In the genomic region with DNA sequence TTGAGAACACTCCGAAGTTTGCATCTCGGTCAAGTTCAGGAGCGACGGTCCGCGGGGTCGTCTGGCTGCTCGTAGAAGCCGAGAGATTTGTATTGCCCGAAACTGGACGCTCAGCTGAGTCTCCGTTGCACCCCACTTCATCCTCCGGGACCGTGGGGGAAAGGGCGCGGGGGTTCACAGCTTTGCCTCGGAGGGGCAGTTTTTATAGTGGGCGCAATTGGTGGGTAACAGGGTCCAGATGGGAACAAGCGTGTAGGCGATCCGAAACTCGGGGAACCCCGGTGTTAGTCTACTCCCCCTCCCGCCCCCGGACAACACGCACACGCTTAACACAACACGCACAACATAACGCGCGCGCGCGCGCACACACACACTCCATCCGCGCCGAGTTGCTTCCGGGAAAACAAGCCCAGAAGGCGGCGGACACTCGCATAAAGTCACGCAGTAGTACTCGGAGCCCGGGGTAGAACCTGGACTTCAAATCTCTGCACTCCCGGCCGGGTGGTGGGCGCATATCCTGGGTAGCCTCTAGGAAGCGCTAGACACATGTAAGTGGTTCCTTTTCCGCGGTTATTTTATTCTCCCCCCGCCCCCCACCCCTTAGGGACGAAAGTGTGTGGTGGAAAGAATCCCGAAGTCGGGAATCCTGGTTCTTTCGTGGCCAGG, we compare ENCODE assay signal across 2 cellular contexts.
TF ChIP-seq lines count a peak whose summit lies in the region.

No MANE protein-coding gene starts in this region.

TF ChIP-seq in HCT116, 20 proteins besides CTCF, POLR2A, EP300 and RAD21:
- peak; percentile 32; the same call in 1 of the 2 replicates for TF ChIP-seq CBX3 (IDR thresholded peaks at IDR 0.05; ENCODE audit: low read depth)
- no peak; the same call in 1 of the 2 replicates for TF ChIP-seq ELF1 (IDR thresholded peaks at IDR 0.05; ENCODE audit: borderline replicate concordance, low read depth)
- no peak for TF ChIP-seq EZH2 (IDR thresholded peaks at IDR 0.05)
- TF ChIP-seq, protein P1, sequence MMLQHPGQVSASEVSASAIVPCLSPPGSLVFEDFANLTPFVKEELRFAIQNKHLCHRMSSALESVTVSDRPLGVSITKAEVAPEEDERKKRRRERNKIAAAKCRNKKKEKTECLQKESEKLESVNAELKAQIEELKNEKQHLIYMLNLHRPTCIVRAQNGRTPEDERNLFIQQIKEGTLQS (IDR thresholded peaks at IDR 0.05), result no peak
- TF ChIP-seq EGR1 (IDR thresholded peaks at IDR 0.05; ENCODE audit: low read depth), result peak; percentile 33; the same call in 1 of the 2 replicates
- TF ChIP-seq, protein P2, sequence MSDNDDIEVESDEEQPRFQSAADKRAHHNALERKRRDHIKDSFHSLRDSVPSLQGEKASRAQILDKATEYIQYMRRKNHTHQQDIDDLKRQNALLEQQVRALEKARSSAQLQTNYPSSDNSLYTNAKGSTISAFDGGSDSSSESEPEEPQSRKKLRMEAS (IDR thresholded peaks at IDR 0.05), result peak; percentile 54
- TF ChIP-seq POLR2AphosphoS5 (IDR thresholded peaks at IDR 0.05; ENCODE audit: low read depth, low read length), result peak; percentile 47

TF ChIP-seq in HepG2, 621 proteins besides CTCF, POLR2A, EP300 and RAD21 (continues in another document):
- TF ChIP-seq RBM39 (IDR thresholded peaks at IDR 0.05; ENCODE audit: low read depth, low read length, poor library complexity, severe bottlenecking) (peak; percentile 20), ELF3 (CRISPR knock-in tag; IDR thresholded peaks at IDR 0.05) (no peak), GFI1 (CRISPR knock-in tag; IDR thresholded peaks at IDR 0.05; ENCODE audit: borderline replicate concordance) (peak; percentile 83), ADNP (CRISPR knock-in tag; IDR thresholded peaks at IDR 0.05) (no peak), CBX1 (IDR thresholded peaks at IDR 0.05; ENCODE audit: low read depth) (no peak), ZNF160 (CRISPR knock-in tag; IDR thresholded peaks at IDR 0.05) (no peak), ASH2L (IDR thresholded peaks at IDR 0.05; ENCODE audit: insufficient read length, low read depth, low read length) (peak; percentile 29), TBX2 (CRISPR knock-in tag; IDR thresholded peaks at IDR 0.05; ENCODE audit: borderline replicate concordance) (peak; percentile 24), KDM2A (CRISPR knock-in tag; IDR thresholded peaks at IDR 0.05; ENCODE audit: borderline replicate concordance, low read depth) (peak; percentile 37; the same call in 1 of the 2 replicates), PCBP1 (IDR thresholded peaks at IDR 0.05; ENCODE audit: borderline replicate concordance, low read depth, low read length) (0 out of 2 replicates have a peak, but pooled peaks have one; percentile 3), DMAP1 (CRISPR knock-in tag; IDR thresholded peaks at IDR 0.05) (peak; percentile 26; the same call in 1 of the 2 replicates), ZNF274 (CRISPR knock-in tag; IDR thresholded peaks at IDR 0.05) (peak; percentile 52; the same call in 1 of the 2 replicates), ZMAT3 (CRISPR knock-in tag; conservative IDR thresholded peaks at IDR 0.05) (0 out of 2 replicates have a peak, but pooled peaks have one; percentile 45), TCF7 (IDR thresholded peaks at IDR 0.05; ENCODE audit: low read depth) (0 out of 2 replicates have a peak, but pooled peaks have one; percentile 3), AGO2 (optimal IDR thresholded peaks at IDR 0.05; ENCODE audit: low read depth, low read length) (peak; percentile 5), ZNF567 (CRISPR knock-in tag; IDR thresholded peaks at IDR 0.05; ENCODE audit: borderline replicate concordance) (0 out of 2 replicates have a peak, but pooled peaks have one; percentile 85), FOXO1 (CRISPR knock-in tag; IDR thresholded peaks at IDR 0.05) (peak; percentile 7; the same call in 1 of the 2 replicates), MEIS1 (CRISPR knock-in tag; IDR thresholded peaks at IDR 0.05; ENCODE audit: borderline replicate concordance) (peak; percentile 53), FOXP1 (IDR thresholded peaks at IDR 0.05) (no peak), FOXP1 (CRISPR knock-in tag; IDR thresholded peaks at IDR 0.05) (0 out of 2 replicates have a peak, but pooled peaks have one; percentile 5), ELF1 (CRISPR knock-in tag; IDR thresholded peaks at IDR 0.05) (peak; percentile 6; the same call in 1 of the 2 replicates), PAWR (CRISPR knock-in tag; IDR thresholded peaks at IDR 0.05; ENCODE audit: borderline replicate concordance) (0 out of 2 replicates have a peak, but pooled peaks have one; percentile 58), MAFK (conservative IDR thresholded peaks at IDR 0.05 in 1 of 2, IDR thresholded peaks at IDR 0.05 in 1 of 2; ENCODE audit: low read length in 2 of 2) (no peak), ZNF543 (CRISPR knock-in tag; IDR thresholded peaks at IDR 0.05) (peak; percentile 77), MEIS2 (CRISPR knock-in tag; IDR thresholded peaks at IDR 0.05) (0 out of 2 replicates have a peak, but pooled peaks have one; percentile 1), ZNF782 (CRISPR knock-in tag; IDR thresholded peaks at IDR 0.05; ENCODE audit: borderline replicate concordance) (peak; percentile 43; the same call in 1 of the 2 replicates), RXRA (CRISPR knock-in tag; IDR thresholded peaks at IDR 0.05) (0 out of 2 replicates have a peak, but pooled peaks have one; percentile 10)
- TF ChIP-seq, protein P3, sequence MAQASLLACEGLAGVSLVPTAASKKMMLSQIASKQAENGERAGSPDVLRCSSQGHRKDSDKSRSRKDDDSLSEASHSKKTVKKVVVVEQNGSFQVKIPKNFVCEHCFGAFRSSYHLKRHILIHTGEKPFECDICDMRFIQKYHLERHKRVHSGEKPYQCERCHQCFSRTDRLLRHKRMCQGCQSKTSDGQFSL (CRISPR knock-in tag; IDR thresholded peaks at IDR 0.05), result peak; percentile 5
- TF ChIP-seq, protein P4, sequence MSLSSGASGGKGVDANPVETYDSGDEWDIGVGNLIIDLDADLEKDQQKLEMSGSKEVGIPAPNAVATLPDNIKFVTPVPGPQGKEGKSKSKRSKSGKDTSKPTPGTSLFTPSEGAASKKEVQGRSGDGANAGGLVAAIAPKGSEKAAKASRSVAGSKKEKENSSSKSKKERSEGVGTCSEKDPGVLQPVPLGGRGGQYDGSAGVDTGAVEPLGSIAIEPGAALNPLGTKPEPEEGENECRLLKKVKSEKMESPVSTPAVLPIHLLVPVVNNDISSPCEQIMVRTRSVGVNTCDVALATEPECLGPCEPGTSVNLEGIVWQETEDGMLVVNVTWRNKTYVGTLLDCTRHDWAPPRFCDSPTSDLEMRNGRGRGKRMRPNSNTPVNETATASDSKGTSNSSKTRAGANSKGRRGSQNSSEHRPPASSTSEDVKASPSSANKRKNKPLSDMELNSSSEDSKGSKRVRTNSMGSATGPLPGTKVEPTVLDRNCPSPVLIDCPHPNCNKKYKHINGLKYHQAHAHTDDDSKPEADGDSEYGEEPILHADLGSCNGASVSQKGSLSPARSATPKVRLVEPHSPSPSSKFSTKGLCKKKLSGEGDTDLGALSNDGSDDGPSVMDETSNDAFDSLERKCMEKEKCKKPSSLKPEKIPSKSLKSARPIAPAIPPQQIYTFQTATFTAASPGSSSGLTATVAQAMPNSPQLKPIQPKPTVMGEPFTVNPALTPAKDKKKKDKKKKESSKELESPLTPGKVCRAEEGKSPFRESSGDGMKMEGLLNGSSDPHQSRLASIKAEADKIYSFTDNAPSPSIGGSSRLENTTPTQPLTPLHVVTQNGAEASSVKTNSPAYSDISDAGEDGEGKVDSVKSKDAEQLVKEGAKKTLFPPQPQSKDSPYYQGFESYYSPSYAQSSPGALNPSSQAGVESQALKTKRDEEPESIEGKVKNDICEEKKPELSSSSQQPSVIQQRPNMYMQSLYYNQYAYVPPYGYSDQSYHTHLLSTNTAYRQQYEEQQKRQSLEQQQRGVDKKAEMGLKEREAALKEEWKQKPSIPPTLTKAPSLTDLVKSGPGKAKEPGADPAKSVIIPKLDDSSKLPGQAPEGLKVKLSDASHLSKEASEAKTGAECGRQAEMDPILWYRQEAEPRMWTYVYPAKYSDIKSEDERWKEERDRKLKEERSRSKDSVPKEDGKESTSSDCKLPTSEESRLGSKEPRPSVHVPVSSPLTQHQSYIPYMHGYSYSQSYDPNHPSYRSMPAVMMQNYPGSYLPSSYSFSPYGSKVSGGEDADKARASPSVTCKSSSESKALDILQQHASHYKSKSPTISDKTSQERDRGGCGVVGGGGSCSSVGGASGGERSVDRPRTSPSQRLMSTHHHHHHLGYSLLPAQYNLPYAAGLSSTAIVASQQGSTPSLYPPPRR (CRISPR knock-in tag; IDR thresholded peaks at IDR 0.05; ENCODE audit: borderline replicate concordance), result 0 out of 2 replicates have a peak, but pooled peaks have one; percentile 19
- TF ChIP-seq, protein P5, sequence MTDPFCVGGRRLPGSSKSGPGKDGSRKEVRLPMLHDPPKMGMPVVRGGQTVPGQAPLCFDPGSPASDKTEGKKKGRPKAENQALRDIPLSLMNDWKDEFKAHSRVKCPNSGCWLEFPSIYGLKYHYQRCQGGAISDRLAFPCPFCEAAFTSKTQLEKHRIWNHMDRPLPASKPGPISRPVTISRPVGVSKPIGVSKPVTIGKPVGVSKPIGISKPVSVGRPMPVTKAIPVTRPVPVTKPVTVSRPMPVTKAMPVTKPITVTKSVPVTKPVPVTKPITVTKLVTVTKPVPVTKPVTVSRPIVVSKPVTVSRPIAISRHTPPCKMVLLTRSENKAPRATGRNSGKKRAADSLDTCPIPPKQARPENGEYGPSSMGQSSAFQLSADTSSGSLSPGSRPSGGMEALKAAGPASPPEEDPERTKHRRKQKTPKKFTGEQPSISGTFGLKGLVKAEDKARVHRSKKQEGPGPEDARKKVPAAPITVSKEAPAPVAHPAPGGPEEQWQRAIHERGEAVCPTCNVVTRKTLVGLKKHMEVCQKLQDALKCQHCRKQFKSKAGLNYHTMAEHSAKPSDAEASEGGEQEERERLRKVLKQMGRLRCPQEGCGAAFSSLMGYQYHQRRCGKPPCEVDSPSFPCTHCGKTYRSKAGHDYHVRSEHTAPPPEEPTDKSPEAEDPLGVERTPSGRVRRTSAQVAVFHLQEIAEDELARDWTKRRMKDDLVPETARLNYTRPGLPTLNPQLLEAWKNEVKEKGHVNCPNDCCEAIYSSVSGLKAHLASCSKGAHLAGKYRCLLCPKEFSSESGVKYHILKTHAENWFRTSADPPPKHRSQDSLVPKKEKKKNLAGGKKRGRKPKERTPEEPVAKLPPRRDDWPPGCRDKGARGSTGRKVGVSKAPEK (CRISPR knock-in tag; IDR thresholded peaks at IDR 0.05; ENCODE audit: borderline replicate concordance), result 0 out of 2 replicates have a peak, but pooled peaks have one; percentile 33
- TF ChIP-seq, protein P6, sequence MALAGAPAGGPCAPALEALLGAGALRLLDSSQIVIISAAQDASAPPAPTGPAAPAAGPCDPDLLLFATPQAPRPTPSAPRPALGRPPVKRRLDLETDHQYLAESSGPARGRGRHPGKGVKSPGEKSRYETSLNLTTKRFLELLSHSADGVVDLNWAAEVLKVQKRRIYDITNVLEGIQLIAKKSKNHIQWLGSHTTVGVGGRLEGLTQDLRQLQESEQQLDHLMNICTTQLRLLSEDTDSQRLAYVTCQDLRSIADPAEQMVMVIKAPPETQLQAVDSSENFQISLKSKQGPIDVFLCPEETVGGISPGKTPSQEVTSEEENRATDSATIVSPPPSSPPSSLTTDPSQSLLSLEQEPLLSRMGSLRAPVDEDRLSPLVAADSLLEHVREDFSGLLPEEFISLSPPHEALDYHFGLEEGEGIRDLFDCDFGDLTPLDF (CRISPR knock-in tag; IDR thresholded peaks at IDR 0.05), result no peak
- TF ChIP-seq, protein P7, sequence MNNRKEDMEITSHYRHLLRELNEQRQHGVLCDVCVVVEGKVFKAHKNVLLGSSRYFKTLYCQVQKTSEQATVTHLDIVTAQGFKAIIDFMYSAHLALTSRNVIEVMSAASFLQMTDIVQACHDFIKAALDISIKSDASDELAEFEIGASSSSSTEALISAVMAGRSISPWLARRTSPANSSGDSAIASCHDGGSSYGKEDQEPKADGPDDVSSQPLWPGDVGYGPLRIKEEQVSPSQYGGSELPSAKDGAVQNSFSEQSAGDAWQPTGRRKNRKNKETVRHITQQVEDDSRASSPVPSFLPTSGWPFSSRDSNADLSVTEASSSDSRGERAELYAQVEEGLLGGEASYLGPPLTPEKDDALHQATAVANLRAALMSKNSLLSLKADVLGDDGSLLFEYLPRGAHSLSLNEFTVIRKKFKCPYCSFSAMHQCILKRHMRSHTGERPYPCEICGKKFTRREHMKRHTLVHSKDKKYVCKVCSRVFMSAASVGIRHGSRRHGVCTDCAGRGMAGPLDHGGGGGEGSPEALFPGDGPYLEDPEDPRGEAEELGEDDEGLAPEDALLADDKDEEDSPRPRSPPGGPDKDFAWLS (CRISPR knock-in tag; IDR thresholded peaks at IDR 0.05; ENCODE audit: borderline replicate concordance), result 0 out of 2 replicates have a peak, but pooled peaks have one; percentile 26
- TF ChIP-seq, protein P8, sequence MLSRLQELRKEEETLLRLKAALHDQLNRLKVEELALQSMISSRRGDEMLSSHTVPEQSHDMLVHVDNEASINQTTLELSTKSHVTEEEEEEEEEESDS (CRISPR knock-in tag; IDR thresholded peaks at IDR 0.05; ENCODE audit: borderline replicate concordance), result no peak
- TF ChIP-seq, protein P9, sequence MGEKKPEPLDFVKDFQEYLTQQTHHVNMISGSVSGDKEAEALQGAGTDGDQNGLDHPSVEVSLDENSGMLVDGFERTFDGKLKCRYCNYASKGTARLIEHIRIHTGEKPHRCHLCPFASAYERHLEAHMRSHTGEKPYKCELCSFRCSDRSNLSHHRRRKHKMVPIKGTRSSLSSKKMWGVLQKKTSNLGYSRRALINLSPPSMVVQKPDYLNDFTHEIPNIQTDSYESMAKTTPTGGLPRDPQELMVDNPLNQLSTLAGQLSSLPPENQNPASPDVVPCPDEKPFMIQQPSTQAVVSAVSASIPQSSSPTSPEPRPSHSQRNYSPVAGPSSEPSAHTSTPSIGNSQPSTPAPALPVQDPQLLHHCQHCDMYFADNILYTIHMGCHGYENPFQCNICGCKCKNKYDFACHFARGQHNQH (CRISPR knock-in tag; IDR thresholded peaks at IDR 0.05), result 0 out of 2 replicates have a peak, but pooled peaks have one; percentile 5
- TF ChIP-seq, protein P10, sequence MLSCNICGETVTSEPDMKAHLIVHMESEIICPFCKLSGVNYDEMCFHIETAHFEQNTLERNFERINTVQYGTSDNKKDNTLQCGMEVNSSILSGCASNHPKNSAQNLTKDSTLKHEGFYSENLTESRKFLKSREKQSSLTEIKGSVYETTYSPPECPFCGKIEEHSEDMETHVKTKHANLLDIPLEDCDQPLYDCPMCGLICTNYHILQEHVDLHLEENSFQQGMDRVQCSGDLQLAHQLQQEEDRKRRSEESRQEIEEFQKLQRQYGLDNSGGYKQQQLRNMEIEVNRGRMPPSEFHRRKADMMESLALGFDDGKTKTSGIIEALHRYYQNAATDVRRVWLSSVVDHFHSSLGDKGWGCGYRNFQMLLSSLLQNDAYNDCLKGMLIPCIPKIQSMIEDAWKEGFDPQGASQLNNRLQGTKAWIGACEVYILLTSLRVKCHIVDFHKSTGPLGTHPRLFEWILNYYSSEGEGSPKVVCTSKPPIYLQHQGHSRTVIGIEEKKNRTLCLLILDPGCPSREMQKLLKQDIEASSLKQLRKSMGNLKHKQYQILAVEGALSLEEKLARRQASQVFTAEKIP (CRISPR knock-in tag; IDR thresholded peaks at IDR 0.05; ENCODE audit: borderline replicate concordance), result 0 out of 2 replicates have a peak, but pooled peaks have one; percentile 5
- TF ChIP-seq, protein P11, sequence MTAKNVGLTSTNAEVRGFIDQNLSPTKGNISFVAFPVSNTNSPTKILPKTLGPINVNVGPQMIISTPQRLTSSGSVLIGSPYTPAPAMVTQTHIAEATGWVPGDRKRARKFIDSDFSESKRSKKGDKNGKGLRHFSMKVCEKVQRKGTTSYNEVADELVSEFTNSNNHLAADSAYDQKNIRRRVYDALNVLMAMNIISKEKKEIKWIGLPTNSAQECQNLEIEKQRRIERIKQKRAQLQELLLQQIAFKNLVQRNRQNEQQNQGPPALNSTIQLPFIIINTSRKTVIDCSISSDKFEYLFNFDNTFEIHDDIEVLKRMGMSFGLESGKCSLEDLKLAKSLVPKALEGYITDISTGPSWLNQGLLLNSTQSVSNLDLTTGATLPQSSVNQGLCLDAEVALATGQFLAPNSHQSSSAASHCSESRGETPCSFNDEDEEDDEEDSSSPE (CRISPR knock-in tag; IDR thresholded peaks at IDR 0.05), result 0 out of 2 replicates have a peak, but pooled peaks have one; percentile 27
